8 cellular contexts compared by ENCODE assay signal in genomic region chr3:189967254-189967865, GRCh38.
DNase-seq lines count a peak whose midpoint lies in the region; ATAC-seq, FAIRE-seq and TF ChIP-seq lines count a peak whose summit lies in the region.

No MANE protein-coding gene starts in this region.

- H3K27ac ChIP-seq in K562 (ENCODE audit: extremely low read depth, low read depth, low read length) (no peak overlapping the region), vagina (no peak overlapping the region)

- no peak overlapping the region for H2AFZ ChIP-seq in K562 (ENCODE audit: low read depth, low read length)

- H3K79me2 ChIP-seq in K562 (ENCODE audit: control insufficient read depth, insufficient read depth, low read length), result no peaks in the 10 kb centered on the region

- in situ Hi-C loops in K562 (cut with MboI), result no loop called here

- DNase-seq in D721Med (ENCODE audit: insufficient read length, low spot score), result no peak
- peak; percentile 70 for DNase-seq in NCI-H69 (lab: John Stamatoyannopoulos, UW)
- peak; percentile 19 to 47 (median 32) for DNase-seq in K562 (ENCODE audit: extremely low read depth in 1 of 4, low spot score in 3 of 4)
- no peak for DNase-seq in left colon
- DNase-seq in vagina (ENCODE audit: extremely low spot score in 2 of 2), result no peak
- DNase-seq in cortex of kidney (lab: John Stamatoyannopoulos, UW), result no peak

- no peaks in the 10 kb centered on the region for H3K9me3 ChIP-seq in K562 (replicated peaks; ENCODE audit: control insufficient read depth, insufficient read depth, low read depth, low read length)
- no peaks in the 10 kb centered on the region for H3K9me3 ChIP-seq in vagina

- H3K4me3 ChIP-seq in K562 (no peak overlapping the region), vagina (no peak overlapping the region)

- TF ChIP-seq POLR2A in K562 (conservative IDR thresholded peaks at IDR 0.05) (no peak), vagina (IDR thresholded peaks at IDR 0.05) (no peak)

- H3K4me2 ChIP-seq in K562 (ENCODE audit: insufficient read depth, low read length), result no peak overlapping the region

- POLR2A ChIA-PET in K562 (lab: Yijun Ruan, JAX), result no interaction called here

- intact Hi-C loops in K562 (cut with micrococcal nuclease), result loop anchor here (2.0 to 10.0 kb wide), 4 partner anchors 233 to 1087 kb away; partner anchors contain the start of gene CLDN1
- intact Hi-C loops in left colon (cut with DNase I, micrococcal nuclease), result loop anchor here (5.0 to 10.0 kb wide), 3 partner anchors 155 to 235 kb away; partner anchors contain the start of gene P3H2 (in 1 of the 2)
- intact Hi-C loops in vagina (cut with DNase I), result loop anchor here (5.0 kb wide), 1 partner anchor 235 kb away; no protein-coding TSS in a partner anchor

- FAIRE-seq in D721Med (lab: Jason Lieb, UNC) (peak; percentile 64), K562 (lab: Jason Lieb, UNC) (peak; percentile 74)

- H3K4me1 ChIP-seq in K562 (replicated peaks in 1 of 2; ENCODE audit: control insufficient read depth in 2 of 2, insufficient read depth in 2 of 2, low read length in 2 of 2), result no peaks in the 10 kb centered on the region
- no peaks in the 10 kb centered on the region for H3K4me1 ChIP-seq in vagina

- TF ChIP-seq CTCF in D721Med (IDR thresholded peaks at IDR 0.05; ENCODE audit: insufficient read depth, missing control alignments) (peak; percentile 91), K562 (IDR thresholded peaks at IDR 0.05 in 2 of 3, conservative IDR thresholded peaks at IDR 0.05 in 1 of 3; ENCODE audit: insufficient read depth in 2 of 3, low read depth in 1 of 3, low read length in 3 of 3) (peak; percentile 30 to 60 (median 49); a peak in 5 of 6 replicates), vagina (IDR thresholded peaks at IDR 0.05) (peak; percentile 61 to 86 (median 79))

- no peaks in the 10 kb centered on the region for H3K27me3 ChIP-seq in K562 (ENCODE audit: control insufficient read depth in 2 of 2, insufficient read depth in 2 of 2, low read length in 2 of 2)
- no peaks in the 10 kb centered on the region for H3K27me3 ChIP-seq in vagina

- H3K36me3 ChIP-seq in K562 (ENCODE audit: control insufficient read depth, insufficient read depth, low read length) (no peaks in the 10 kb centered on the region), vagina (peaks cover 0 to 4% of the 10 kb centered on the region in 2 donors)

- no peaks in the 10 kb centered on the region for H3K9me1 ChIP-seq in K562 (ENCODE audit: control insufficient read depth, insufficient read depth, low read length)

- BruUV-seq in K562 (replicated peaks; lab: Mats Ljungman, UMichigan), result no TSS peak

- 4% methylated on average over 5 of the region's 5 CpGs for WGBS in K562 (ENCODE audit: insufficient coverage, low coverage, missing lambda C conversion rate)

- no peaks in the 10 kb centered on the region for H4K20me1 ChIP-seq in K562 (replicated peaks; ENCODE audit: control insufficient read depth, insufficient read depth, low read length)

- ATAC-seq in GM18909 (IDR thresholded peaks at IDR 0.05; ENCODE audit: poor library complexity, unreplicated experiment) (peak; percentile 81), HG03159 (IDR thresholded peaks at IDR 0.05; ENCODE audit: unreplicated experiment) (peak; percentile 80), K562 (0 out of 3 replicates have a peak, but pooled peaks have one; percentile 36), left colon (peak; percentile 38)

- TF ChIP-seq EP300 in K562 (IDR thresholded peaks at IDR 0.05; ENCODE audit: low read length), result no peak

- H3K9ac ChIP-seq in K562 (ENCODE audit: insufficient read depth in 1 of 2, low read depth in 2 of 2, low read length in 2 of 2), result no peak overlapping the region

- TF ChIP-seq RAD21 in K562 (CRISPR knock-in tag; conservative IDR thresholded peaks at IDR 0.05 in 1 of 2, IDR thresholded peaks at IDR 0.05 in 1 of 2), result peak; percentile 53 to 76

- CTCF ChIA-PET in K562 (lab: Yijun Ruan, JAX; ENCODE audit: low intra/inter-chr PET ratio), result no interaction called here

TF ChIP-seq in K562, 482 proteins besides CTCF, POLR2A, EP300 and RAD21:
- TF ChIP-seq NR0B1 (IDR thresholded peaks at IDR 0.05; ENCODE audit: partially characterized antibody), result no peak
- peak; percentile 38; the same call in 1 of the 2 replicates for TF ChIP-seq DEAF1 (CRISPR knock-in tag; IDR thresholded peaks at IDR 0.05)
- TF ChIP-seq SMC3 (conservative IDR thresholded peaks at IDR 0.05; ENCODE audit: insufficient read depth, low read depth, low read length), result 0 out of 2 replicates have a peak, but pooled peaks have one; percentile 22

Comparison
In these comparisons a context has a peak if more than half of its experiments do, and no peak if none do; other contexts are left out.
1. DNase-seq: peak in NCI-H69 (single experiment) and K562 (4 of 4); none in D721Med (single experiment), left colon (0 of 2), vagina (0 of 2) and cortex of kidney (single experiment).
2. Peak in every context shown above with its lines, with median percentiles within 50 percentile points of each other: CTCF ChIP-seq and ATAC-seq.